20 cellular contexts compared by ENCODE assay signal in genomic region chr14:32820182-32820581, GRCh38.
DNase-seq lines count a peak whose midpoint lies in the region; ATAC-seq and TF ChIP-seq lines count a peak whose summit lies in the region.
"Had no signal": no experiment of that assay in that cellular context is flagged by ENCODE, and none has a peak within 500 bp of the region (broad histone marks: within the 10 kb centered on the region; RNA-seq: fewer than 3 reads in every experiment).

No MANE protein-coding gene starts in this region.

- no peaks in the 10 kb centered on the region for H3K27me3 Mint-ChIP-seq in chondrocyte (ENCODE audit: low read depth)
- H3K27me3 Mint-ChIP-seq in effector memory CD8-positive, alpha-beta T cell, result no peaks in the 10 kb centered on the region
- H3K27me3 Mint-ChIP-seq: IgD-negative memory B cell had no signal

- 72% methylated on average over 1 of the region's 1 CpG for WGBS in right cardiac atrium
- 88 to 89% methylated on average over 1 of the region's 1 CpG for whole genome bisulfite sequencing in lower leg skin, 2 donors

- no peak for TF ChIP-seq POLR2A in lower leg skin (IDR thresholded peaks at IDR 0.05)

- H3K4me1 ChIP-seq in cardiac muscle cell (ENCODE audit: low read depth) (peaks cover 12% of the 10 kb centered on the region), right cardiac atrium (ENCODE audit: control insufficient read depth, insufficient read depth, low read length) (peaks cover 12% of the 10 kb centered on the region)

- H3K27ac Mint-ChIP-seq in chondrocyte (ENCODE audit: unreplicated experiment), result peak overlapping the region; percentile 30
- H3K27ac Mint-ChIP-seq in effector memory CD8-positive, alpha-beta T cell, result no peak overlapping the region
- H3K27ac Mint-ChIP-seq: CD8-positive, alpha-beta memory T cell; IgD-negative memory B cell had no signal

- H3K27ac ChIP-seq in cardiac muscle cell, result peak overlapping the region; percentile 25
- H3K27ac ChIP-seq in right cardiac atrium (ENCODE audit: low read length), result peak overlapping the region; percentile 98
- H3K27ac ChIP-seq in substantia nigra (ENCODE audit: low read depth, low read length, poor library complexity, severe bottlenecking), result peak overlapping the region; percentile 14
- H3K27ac ChIP-seq: C4-2B, RWPE1 had no signal

- no peaks in the 10 kb centered on the region for H3K9me3 Mint-ChIP-seq in chondrocyte (ENCODE audit: low read depth)
- H3K9me3 Mint-ChIP-seq in effector memory CD8-positive, alpha-beta T cell, result peaks cover 14 to 15% of the 10 kb centered on the region in 2 donors

- intact Hi-C loops in right cardiac atrium (cut with DNase I), result loop anchor here in 2 of 4 donors (10.0 kb wide), 2 partner anchors 95 to 245 kb away; no protein-coding TSS in a partner anchor
- intact Hi-C loops in lower leg skin (cut with DNase I; ENCODE audit: low total_unique reads), result no loop called here

- no peaks in the 10 kb centered on the region for H3K36me3 Mint-ChIP-seq in chondrocyte (ENCODE audit: low read depth)
- no peaks in the 10 kb centered on the region for H3K36me3 Mint-ChIP-seq in effector memory CD8-positive, alpha-beta T cell (ENCODE audit: insufficient read depth)
- H3K36me3 Mint-ChIP-seq: CD8-positive, alpha-beta memory T cell; IgD-negative memory B cell had no signal

- H3K9me3 ChIP-seq in cardiac muscle cell (ENCODE audit: low read depth), result no peaks in the 10 kb centered on the region
- no peaks in the 10 kb centered on the region for H3K9me3 ChIP-seq in right cardiac atrium (ENCODE audit: control insufficient read depth, low read length)

- no peak overlapping the region for H3K4me3 Mint-ChIP-seq in chondrocyte (ENCODE audit: unreplicated experiment)
- H3K4me3 Mint-ChIP-seq in effector memory CD8-positive, alpha-beta T cell, result no peak overlapping the region
- H3K4me3 Mint-ChIP-seq: CD8-positive, alpha-beta memory T cell; IgD-negative memory B cell had no signal

- H3K27me3 ChIP-seq in cardiac muscle cell (no peaks in the 10 kb centered on the region), right cardiac atrium (ENCODE audit: control insufficient read depth, insufficient read depth) (no peaks in the 10 kb centered on the region)

- H3K4me1 Mint-ChIP-seq in chondrocyte (ENCODE audit: low read depth), result peaks cover 33% of the 10 kb centered on the region
- H3K4me1 Mint-ChIP-seq in effector memory CD8-positive, alpha-beta T cell (ENCODE audit: low read depth in 2 of 2), result no peaks in the 10 kb centered on the region
- H3K4me1 Mint-ChIP-seq: CD8-positive, alpha-beta memory T cell; IgD-negative memory B cell had no signal

- H3K4me3 ChIP-seq in cardiac muscle cell, result no peak overlapping the region
- no peak overlapping the region for H3K4me3 ChIP-seq in right cardiac atrium (ENCODE audit: low read length)
- H3K4me3 ChIP-seq in lower leg skin (ENCODE audit: low read depth, poor library complexity, severe bottlenecking), result no peak overlapping the region

- H3K36me3 ChIP-seq in cardiac muscle cell, result no peaks in the 10 kb centered on the region

- TF ChIP-seq CTCF in chondrocyte (IDR thresholded peaks at IDR 0.05) (no peak), cardiac muscle cell (IDR thresholded peaks at IDR 0.05; ENCODE audit: low read depth, low read length) (no peak), lower leg skin (IDR thresholded peaks at IDR 0.05) (no peak)

- DNase-seq in chondrocyte (ENCODE audit: low spot score) (no peak), cardiac muscle cell (ENCODE audit: low read depth in 1 of 2, low spot score in 1 of 2) (peak in 1 of 2 donors; percentile 6), right cardiac atrium (no peak), substantia nigra (lab: John Stamatoyannopoulos, UW) (no peak), hippocampal formation (lab: John Stamatoyannopoulos, UW) (no peak), lower leg skin (ENCODE audit: low spot score in 2 of 2) (no peak)
- no peak for DNase-seq in effector memory CD8-positive, alpha-beta T cell
- DNase-seq: Calu3; CD8-positive, alpha-beta memory T cell; GF-D8; NCI-H1105; NCI-H2029 treated with DMSO at 0.1 percent for 48 hours; NCI-H2171; NCI-H345; NCI-H524; NCI-H774; NK-92 treated with Interleukin-12 subunit alpha and Interleukin-12 subunit beta, amount 100 ng/mL, for 24 hours had no signal

- ATAC-seq in right cardiac atrium, result peak; percentile 60 to 73
- no peak for ATAC-seq in effector memory CD8-positive, alpha-beta T cell (replicated peaks)

Comparison
In these comparisons a context has a peak if more than half of its experiments do, and no peak if none do; other contexts are left out.
1. H3K27ac ChIP-seq: peak in every context shown above with its lines; median percentile 98 in right cardiac atrium; 25 in cardiac muscle cell; 14 in substantia nigra.